ENCODE assay signal across 29 cellular contexts in genomic region chr7:25396661-25397060, GRCh38.
"Had no signal": no experiment of that assay in that cellular context is flagged by ENCODE, and none has a peak within 500 bp of the region (broad histone marks: within the 10 kb centered on the region; RNA-seq: fewer than 3 reads in every experiment).

No MANE protein-coding gene starts in this region.

- H3K9me3 ChIP-seq: neutrophil, pancreas, prostate gland, right atrium auricular region, right lobe of liver, sigmoid colon, stomach, suprapubic skin, thoracic aorta, tibial artery, transverse colon, upper lobe of right lung, vagina had no signal

- ATAC-seq: naive thymus-derived CD4-positive, alpha-beta T cell; natural killer cell; pancreas; right lobe of liver; stimulated activated effector memory CD8-positive, alpha-beta T cell treated with anti-CD3 and anti-CD28 coated beads, Interleukin-12 subunit alpha, Interleukin-12 subunit beta, amount 100 ng/mL, for 72 hours; stimulated activated naive B cell treated with anti-CD40 and anti-IgM and Interleukin-4, amounts not matched to agents 10 μg/mL and 1 μg/mL and 100 μg/mL, for 72 hours; upper lobe of right lung had no signal

- H3K4me3 ChIP-seq: pancreas, prostate gland, right atrium auricular region, right lobe of liver, sigmoid colon, stomach, suprapubic skin, thoracic aorta, tibial artery, transverse colon, upper lobe of right lung, vagina had no signal

- H3K9me3 Mint-ChIP-seq: naive thymus-derived CD4-positive, alpha-beta T cell; natural killer cell; nephron progenitor cell; neural crest cell; stimulated activated effector memory CD8-positive, alpha-beta T cell treated with anti-CD3 and anti-CD28 coated beads, Interleukin-12 subunit alpha, Interleukin-12 subunit beta, amount 100 ng/mL, for 72 hours; stimulated activated naive B cell treated with anti-CD40 and anti-IgM and Interleukin-4, amounts not matched to agents 10 μg/mL and 1 μg/mL and 100 μg/mL, for 72 hours; stimulated activated naive CD8-positive, alpha-beta T cell treated with anti-CD3 and anti-CD28 coated beads, Interleukin-15, Interleukin-2, amounts not matched to agents 100 ng/mL and 50 ng/mL, for 24 hours had no signal

- H3K27ac Mint-ChIP-seq: naive thymus-derived CD4-positive, alpha-beta T cell; natural killer cell; stimulated activated effector memory CD8-positive, alpha-beta T cell treated with anti-CD3 and anti-CD28 coated beads, Interleukin-12 subunit alpha, Interleukin-12 subunit beta, amount 100 ng/mL, for 72 hours; stimulated activated naive B cell treated with anti-CD40 and anti-IgM and Interleukin-4, amounts not matched to agents 10 μg/mL and 1 μg/mL and 100 μg/mL, for 72 hours; stimulated activated naive CD8-positive, alpha-beta T cell treated with anti-CD3 and anti-CD28 coated beads, Interleukin-15, Interleukin-2, amounts not matched to agents 100 ng/mL and 50 ng/mL, for 24 hours; type B pancreatic cell had no signal

- DNase-seq: naive thymus-derived CD4-positive, alpha-beta T cell; natural killer cell; nephron progenitor cell; nucleus accumbens; pancreas; retina; right lobe of liver; sigmoid colon; small intestine; stimulated activated CD4-positive, alpha-beta T cell treated with anti-CD3 and anti-CD28 coated beads, Interleukin-15, amount 100 ng/mL, for 24 hours; stimulated activated CD4-positive, alpha-beta T cell treated with anti-CD3 and anti-CD28 coated beads, Interleukin-2, amount 100 ng/mL, for 24 hours; stimulated activated CD4-positive, alpha-beta T cell treated with anti-CD3 and anti-CD28 coated beads, Interleukin-2, amount 100 ng/mL, for 48 hours; stimulated activated CD4-positive, alpha-beta T cell treated with anti-CD3 and anti-CD28 coated beads, Interleukin-4, amount 100 ng/mL, for 24 hours; stimulated activated naive B cell treated with anti-CD40 and anti-IgM and Interleukin-4, amounts not matched to agents 10 μg/mL and 1 μg/mL and 100 μg/mL, for 72 hours; stimulated activated naive CD4-positive, alpha-beta T cell treated with Interleukin-2 at 50 U/mL for 16 hours; stomach; tibial artery; transverse colon; upper lobe of right lung had no signal

- H3K36me3 ChIP-seq: neutrophil, pancreas, prostate gland, right atrium auricular region, right lobe of liver, sigmoid colon, stomach, suprapubic skin, thoracic aorta, tibial artery, transverse colon, upper lobe of right lung, vagina had no signal

- H3K27ac ChIP-seq: neutrophil, pancreas, prostate gland, right atrium auricular region, right lobe of liver, sigmoid colon, stomach, suprapubic skin, thoracic aorta, tibial artery, transverse colon, upper lobe of right lung, vagina had no signal

- H3K27me3 ChIP-seq: pancreas, right atrium auricular region, right lobe of liver, sigmoid colon, suprapubic skin, transverse colon, upper lobe of right lung, vagina had no signal

- H3K36me3 Mint-ChIP-seq: natural killer cell; stimulated activated effector memory CD8-positive, alpha-beta T cell treated with anti-CD3 and anti-CD28 coated beads, Interleukin-12 subunit alpha, Interleukin-12 subunit beta, amount 100 ng/mL, for 72 hours; stimulated activated naive B cell treated with anti-CD40 and anti-IgM and Interleukin-4, amounts not matched to agents 10 μg/mL and 1 μg/mL and 100 μg/mL, for 72 hours; type B pancreatic cell had no signal

- H3K4me1 ChIP-seq: right atrium auricular region, right lobe of liver, upper lobe of right lung, vagina had no signal

- H3K4me3 Mint-ChIP-seq: naive thymus-derived CD4-positive, alpha-beta T cell; natural killer cell; nephron progenitor cell; neural crest cell; stimulated activated effector memory CD8-positive, alpha-beta T cell treated with anti-CD3 and anti-CD28 coated beads, Interleukin-12 subunit alpha, Interleukin-12 subunit beta, amount 100 ng/mL, for 72 hours; stimulated activated naive B cell treated with anti-CD40 and anti-IgM and Interleukin-4, amounts not matched to agents 10 μg/mL and 1 μg/mL and 100 μg/mL, for 72 hours; stimulated activated naive CD8-positive, alpha-beta T cell treated with anti-CD3 and anti-CD28 coated beads, Interleukin-15, Interleukin-2, amounts not matched to agents 100 ng/mL and 50 ng/mL, for 24 hours; type B pancreatic cell had no signal

- H3K4me1 Mint-ChIP-seq: naive thymus-derived CD4-positive, alpha-beta T cell; natural killer cell; stimulated activated effector memory CD8-positive, alpha-beta T cell treated with anti-CD3 and anti-CD28 coated beads, Interleukin-12 subunit alpha, Interleukin-12 subunit beta, amount 100 ng/mL, for 72 hours; stimulated activated naive B cell treated with anti-CD40 and anti-IgM and Interleukin-4, amounts not matched to agents 10 μg/mL and 1 μg/mL and 100 μg/mL, for 72 hours had no signal
